ENCODE assay signal across 25 cellular contexts in the genomic region with DNA sequence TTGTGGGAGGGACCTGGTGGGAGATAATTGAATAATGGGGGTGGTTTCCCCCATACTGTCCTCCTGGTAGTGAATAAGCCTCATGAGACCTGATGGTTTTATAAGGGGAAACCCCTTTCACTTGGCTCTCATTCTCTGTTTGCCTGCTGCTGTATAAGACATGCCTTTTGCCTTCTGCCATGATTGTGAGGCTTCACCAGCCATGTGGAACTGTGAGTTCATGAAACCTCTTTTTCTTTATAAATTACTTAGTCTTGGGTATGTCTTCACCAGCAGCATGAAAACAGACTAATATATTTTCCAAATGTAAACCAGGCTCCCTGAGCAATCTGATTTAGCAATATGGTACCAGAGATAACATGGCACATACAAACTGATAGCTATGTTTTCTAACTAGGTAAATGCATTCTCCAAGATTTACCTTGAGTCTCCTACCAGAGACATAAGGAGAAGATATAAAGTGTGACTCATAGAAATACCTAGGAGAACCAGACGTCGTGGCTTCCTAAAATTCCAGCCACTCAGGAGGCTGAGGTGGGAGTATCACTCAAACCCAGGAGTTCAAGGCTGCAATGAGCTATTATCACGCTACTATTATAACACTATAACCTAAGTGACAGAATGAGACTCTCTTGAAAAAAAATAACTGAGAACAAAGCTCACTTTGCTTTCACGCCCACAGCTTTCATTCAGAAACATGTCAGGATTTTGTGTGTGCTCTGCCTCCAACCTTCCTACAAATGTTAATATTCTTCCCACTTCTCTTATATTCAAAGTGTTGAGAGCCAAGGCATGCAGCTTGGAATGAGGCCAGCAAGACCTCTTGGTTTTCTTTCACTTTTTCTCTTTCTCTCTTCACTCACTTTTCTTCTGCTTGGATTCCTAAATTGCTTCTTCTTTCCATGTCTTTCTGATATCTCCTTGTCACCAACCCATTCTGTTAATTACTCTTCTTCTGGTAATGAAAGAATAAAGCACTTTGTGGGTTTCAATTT.
"Had no signal": no experiment of that assay in that cellular context is flagged by ENCODE, and none has a peak within 500 bp of the region (broad histone marks: within the 10 kb centered on the region; RNA-seq: fewer than 3 reads in every experiment).

No MANE protein-coding gene starts in this region.

- H3K36me3 Mint-ChIP-seq: activated CD4-positive, alpha-beta memory T cell treated with anti-CD3 and anti-CD28 coated beads for 36 hours; activated naive CD8-positive, alpha-beta T cell treated with anti-CD3 and anti-CD28 coated beads, Interleukin-2, amount 10 ng/mL, durations not matched to agents 7 days and 5 days; naive B cell; stimulated activated naive B cell treated with anti-CD40 and anti-IgM and Interleukin-4, amounts not matched to agents 10 μg/mL and 1 μg/mL and 100 μg/mL, for 72 hours had no signal

- H3K27me3 Mint-ChIP-seq: activated B cell treated with CpG ODN at 0.5 μM for 24 hours; activated naive CD8-positive, alpha-beta T cell treated with anti-CD3 and anti-CD28 coated beads, Interleukin-2, amount 10 ng/mL, durations not matched to agents 7 days and 5 days; naive B cell; stimulated activated naive B cell treated with anti-CD40 and anti-IgM and Interleukin-4, amounts not matched to agents 10 μg/mL and 1 μg/mL and 100 μg/mL, for 72 hours had no signal

- H3K4me3 Mint-ChIP-seq: activated B cell treated with CpG ODN at 0.5 μM for 24 hours; activated CD4-positive, alpha-beta memory T cell treated with anti-CD3 and anti-CD28 coated beads for 36 hours; activated naive CD8-positive, alpha-beta T cell treated with anti-CD3 and anti-CD28 coated beads, Interleukin-2, amount 10 ng/mL, durations not matched to agents 7 days and 5 days; effector memory CD8-positive, alpha-beta T cell; naive B cell; neural crest cell; stimulated activated naive B cell treated with anti-CD40 and anti-IgM and Interleukin-4, amounts not matched to agents 10 μg/mL and 1 μg/mL and 100 μg/mL, for 72 hours had no signal

- H3K9me3 Mint-ChIP-seq: activated CD4-positive, alpha-beta memory T cell treated with anti-CD3 and anti-CD28 coated beads for 36 hours; activated naive CD8-positive, alpha-beta T cell treated with anti-CD3 and anti-CD28 coated beads, Interleukin-2, amount 10 ng/mL, durations not matched to agents 7 days and 5 days; effector memory CD8-positive, alpha-beta T cell had no signal

- H3K4me1 Mint-ChIP-seq: activated B cell treated with CpG ODN at 0.5 μM for 24 hours; activated naive CD8-positive, alpha-beta T cell treated with anti-CD3 and anti-CD28 coated beads, Interleukin-2, amount 10 ng/mL, durations not matched to agents 7 days and 5 days; naive B cell; neural crest cell; stimulated activated naive B cell treated with anti-CD40 and anti-IgM and Interleukin-4, amounts not matched to agents 10 μg/mL and 1 μg/mL and 100 μg/mL, for 72 hours had no signal

- ATAC-seq: effector memory CD8-positive, alpha-beta T cell; esophagus mucosa; left lobe of liver; lower lobe of right lung; sciatic nerve; stimulated activated naive B cell treated with anti-CD40 and anti-IgM and Interleukin-4, amounts not matched to agents 10 μg/mL and 1 μg/mL and 100 μg/mL, for 72 hours had no signal

- H3K27ac Mint-ChIP-seq: activated B cell treated with CpG ODN at 0.5 μM for 24 hours; activated CD4-positive, alpha-beta memory T cell treated with anti-CD3 and anti-CD28 coated beads for 36 hours; activated naive CD8-positive, alpha-beta T cell treated with anti-CD3 and anti-CD28 coated beads, Interleukin-2, amount 10 ng/mL, durations not matched to agents 7 days and 5 days; effector memory CD8-positive, alpha-beta T cell; naive B cell; stimulated activated naive B cell treated with anti-CD40 and anti-IgM and Interleukin-4, amounts not matched to agents 10 μg/mL and 1 μg/mL and 100 μg/mL, for 72 hours had no signal

- H3K27ac ChIP-seq: brain microvascular endothelial cell, lower lobe of right lung, transverse colon, uterus had no signal

- H3K4me3 ChIP-seq: lower lobe of right lung, transverse colon, uterus had no signal

- H3K27me3 ChIP-seq: brain microvascular endothelial cell, transverse colon, uterus had no signal

- H3K4me1 ChIP-seq: lower lobe of right lung, transverse colon, uterus had no signal

- DNase-seq: activated B cell treated with CpG ODN at 0.5 μM for 24 hours; activated CD4-positive, alpha-beta memory T cell treated with anti-CD3 and anti-CD28 coated beads for 36 hours; activated CD4-positive, alpha-beta T cell treated with anti-CD3 and anti-CD28 coated beads for 4 hours; activated naive CD4-positive, alpha-beta T cell treated with Interleukin-2 at 50 U/mL for 16 hours; activated naive CD8-positive, alpha-beta T cell treated with anti-CD3 and anti-CD28 coated beads, Interleukin-2, amount 10 ng/mL, durations not matched to agents 7 days and 5 days; activated T-cell treated with anti-CD3 and anti-CD28 coated beads, Interleukin-2, amount 50 U/mL, for 48 hours; aorta; brain microvascular endothelial cell; central memory CD4-positive, alpha-beta T cell; effector memory CD8-positive, alpha-beta T cell; kidney; lower lobe of right lung; naive B cell; occipital lobe; small intestine; stimulated activated CD4-positive, alpha-beta T cell treated with anti-CD3 and anti-CD28 coated beads, Interleukin-2, amount 100 ng/mL, for 48 hours; stimulated activated CD8-positive, alpha-beta memory T cell treated with anti-CD3 and anti-CD28 coated beads, Interleukin-4, amount 100 ng/mL, for 48 hours; stimulated activated naive B cell treated with anti-CD40 and anti-IgM and Interleukin-4, amounts not matched to agents 10 μg/mL and 1 μg/mL and 100 μg/mL, for 72 hours; T-helper 9 cell; transverse colon; uterus had no signal

- H3K36me3 ChIP-seq: brain microvascular endothelial cell, lower lobe of right lung, transverse colon, uterus had no signal

- H3K9me3 ChIP-seq: lower lobe of right lung, transverse colon, uterus had no signal
